ENCODE assay signal across 10 cellular contexts in genomic region chr4:153514001-153514526, GRCh38. TPM values are rescaled to one million over a fixed set of nuclear protein-coding genes. Genes with fewer than 3 reads are reported as not detected.
DNase-seq lines count a peak whose midpoint lies in the region; ATAC-seq and TF ChIP-seq lines count a peak whose summit lies in the region.
"Had no signal": no experiment of that assay in that cellular context is flagged by ENCODE, and none has a peak within 500 bp of the region (broad histone marks: within the 10 kb centered on the region; RNA-seq: fewer than 3 reads in every experiment).

No MANE protein-coding gene starts in this region.

- H3K4me3 ChIP-seq in GM23338 (no peak overlapping the region), adipocyte (ENCODE audit: low read length) (peak overlapping the region; percentile 33), adrenal gland (no peak overlapping the region)
- H3K4me3 ChIP-seq: hepatocyte had no signal

- H3K27me3 Mint-ChIP-seq in GM23338 (ENCODE audit: insufficient read depth, low read depth, poor library complexity) = no peaks in the 10 kb centered on the region
- no peaks in the 10 kb centered on the region for H3K27me3 Mint-ChIP-seq in activated CD4-positive, alpha-beta T cell treated with anti-CD3 and anti-CD28 coated beads, Interleukin-2, amount 10 ng/mL, durations not matched to agents 7 days and 5 days

- no peak overlapping the region for H3K4me2 ChIP-seq in GM23338
- H3K4me2 ChIP-seq: hepatocyte had no signal

- H3K36me3 ChIP-seq in GM23338 (ENCODE audit: insufficient read depth) = no peaks in the 10 kb centered on the region
- peaks cover 4% of the 10 kb centered on the region for H3K36me3 ChIP-seq in adipocyte (ENCODE audit: control insufficient read depth, insufficient read depth, low read length, severe bottlenecking)
- H3K36me3 ChIP-seq in adrenal gland (replicated peaks in 1 of 2) = no peaks in the 10 kb centered on the region

- POLR2A ChIA-PET in activated CD4-positive, alpha-beta T cell treated with anti-CD3 and anti-CD28 coated beads, Interleukin-2, amount 10 ng/mL, durations not matched to agents 7 days and 5 days (lab: Charles Lee) = interaction anchor here (0.7 kb wide), 2 partner anchors 73 to 1035 kb away, joined by 3 to 4 read pairs; no protein-coding TSS in a partner anchor

- no peaks in the 10 kb centered on the region for H3K9me2 ChIP-seq in GM23338 (ENCODE audit: insufficient read depth)

- intact Hi-C loops in adrenal gland (cut with DNase I) = no loop called here

- no peak overlapping the region for H2AFZ ChIP-seq in GM23338
- H2AFZ ChIP-seq: hepatocyte had no signal

- CTCF ChIA-PET in activated CD4-positive, alpha-beta T cell treated with anti-CD3 and anti-CD28 coated beads, Interleukin-2, amount 10 ng/mL, durations not matched to agents 7 days and 5 days (lab: Charles Lee) = interaction anchor here (0.7 to 3.0 kb wide), 5 partner anchors 10 to 731 kb away, joined by 3 to 10 read pairs (median 4); no protein-coding TSS in a partner anchor

- TF ChIP-seq POLR2A in adrenal gland (IDR thresholded peaks at IDR 0.05) = no peak

- no peak overlapping the region for H3K4me3 Mint-ChIP-seq in GM23338
- H3K4me3 Mint-ChIP-seq in activated CD4-positive, alpha-beta T cell treated with anti-CD3 and anti-CD28 coated beads, Interleukin-2, amount 10 ng/mL, durations not matched to agents 7 days and 5 days = no peak overlapping the region

- peaks cover 5% of the 10 kb centered on the region; the same call in 1 of the 3 replicates for H3K9me3 Mint-ChIP-seq in GM23338
- H3K9me3 Mint-ChIP-seq in activated CD4-positive, alpha-beta T cell treated with anti-CD3 and anti-CD28 coated beads, Interleukin-2, amount 10 ng/mL, durations not matched to agents 7 days and 5 days = peaks cover 3% of the 10 kb centered on the region

- H3K4me1 ChIP-seq in GM23338 (ENCODE audit: insufficient read depth) (peaks cover 27% of the 10 kb centered on the region), adipocyte (ENCODE audit: control insufficient read depth, insufficient read depth, low read length) (peaks cover 20% of the 10 kb centered on the region), adrenal gland (replicated peaks in 1 of 2) (peaks cover 4 to 5% of the 10 kb centered on the region in 2 donors)

- H3K79me2 ChIP-seq in GM23338 (replicated peaks; ENCODE audit: insufficient read depth) = peaks cover 74% of the 10 kb centered on the region
- H3K79me2 ChIP-seq: hepatocyte had no signal

- WGBS in adrenal gland, 4 donors = 44 to 59% (median 55%) methylated on average over 3 of the region's 3 CpGs

- no peaks in the 10 kb centered on the region for H3K27me3 ChIP-seq in GM23338 (ENCODE audit: insufficient read depth)
- H3K27me3 ChIP-seq in adipocyte (replicated peaks; ENCODE audit: control insufficient read depth, insufficient read depth, low read length) = no peaks in the 10 kb centered on the region
- H3K27me3 ChIP-seq in adrenal gland = no peaks in the 10 kb centered on the region
- H3K27me3 ChIP-seq: hepatocyte had no signal

- no peak overlapping the region for H3K27ac Mint-ChIP-seq in GM23338
- no peak overlapping the region for H3K27ac Mint-ChIP-seq in activated CD4-positive, alpha-beta T cell treated with anti-CD3 and anti-CD28 coated beads, Interleukin-2, amount 10 ng/mL, durations not matched to agents 7 days and 5 days

- H3K9me3 ChIP-seq in adipocyte (ENCODE audit: control insufficient read depth, low read length) (no peaks in the 10 kb centered on the region), adrenal gland (replicated peaks in 1 of 3) (no peaks in the 10 kb centered on the region)

- H3K4me1 Mint-ChIP-seq in GM23338 = peaks cover 21% of the 10 kb centered on the region
- peaks cover 51% of the 10 kb centered on the region for H3K4me1 Mint-ChIP-seq in activated CD4-positive, alpha-beta T cell treated with anti-CD3 and anti-CD28 coated beads, Interleukin-2, amount 10 ng/mL, durations not matched to agents 7 days and 5 days

- no peak overlapping the region for H3K9ac ChIP-seq in adipocyte (ENCODE audit: low read length)

- 0 out of 2 replicates have a peak, but pooled peaks cover 6% of the 10 kb centered on the region for H4K20me1 ChIP-seq in GM23338 (replicated peaks; ENCODE audit: insufficient read depth)

- DNase-seq in AG08395 (ENCODE audit: low spot score) = peak; percentile 71
- DNase-seq in GM23338 (ENCODE audit: low spot score) = no peak
- peak; percentile 80 for DNase-seq in adipocyte (ENCODE audit: low read depth)
- DNase-seq in kidney glomerular epithelial cell (lab: John Stamatoyannopoulos, UW) = peak; percentile 65
- no peak for DNase-seq in UCSD-AML1 (lab: John Stamatoyannopoulos, UW; ENCODE audit: unreplicated experiment)
- DNase-seq in adrenal gland = no peak
- DNase-seq in activated CD4-positive, alpha-beta T cell treated with anti-CD3 and anti-CD28 coated beads, Interleukin-2, amount 10 ng/mL, durations not matched to agents 7 days and 5 days = no peak
- DNase-seq: retina had no signal

- ATAC-seq in GM23338 (no peak), GM21515 (IDR thresholded peaks at IDR 0.05; ENCODE audit: unreplicated experiment) (no peak)

- no peaks in the 10 kb centered on the region for H3F3A ChIP-seq in GM23338 (replicated peaks; ENCODE audit: low read depth)

- peaks cover 14% of the 10 kb centered on the region; the same call in 2 of the 3 replicates for H3K36me3 Mint-ChIP-seq in GM23338 (ENCODE audit: low read depth)
- H3K36me3 Mint-ChIP-seq in activated CD4-positive, alpha-beta T cell treated with anti-CD3 and anti-CD28 coated beads, Interleukin-2, amount 10 ng/mL, durations not matched to agents 7 days and 5 days (ENCODE audit: low read depth) = peaks cover 37% of the 10 kb centered on the region

- TF ChIP-seq CTCF in GM23338 (conservative IDR thresholded peaks at IDR 0.05; ENCODE audit: low read depth in 2 of 2) (no peak), adrenal gland (IDR thresholded peaks at IDR 0.05) (no peak)

- H3K27ac ChIP-seq in GM23338 (ENCODE audit: low read depth) (peak overlapping the region; percentile 40; the same call in 1 of the 2 replicates), adrenal gland (peak overlapping the region in 1 of 5 donors; percentile 8)
- H3K27ac ChIP-seq: hepatocyte had no signal

TF ChIP-seq in GM23338, 12 proteins besides CTCF, POLR2A, EP300 and RAD21 (continues in another document):
- TF ChIP-seq NANOG (IDR thresholded peaks at IDR 0.05; ENCODE audit: borderline replicate concordance) (no peak), ZNF331 (CRISPR knock-in tag; IDR thresholded peaks at IDR 0.05; ENCODE audit: low read depth) (no peak), ZNF114 (CRISPR knock-in tag; IDR thresholded peaks at IDR 0.05) (no peak)

RNA-seq across cellular contexts. Expression of gene TMEM131L, which starts 47.9 kb away (rescaled TPM):
- total RNA-seq in GM23338 (2014; rRNA removed; shearing (Covaris generic)) = 32.2 and 35.0 TPM in 2 replicates
- polyA plus RNA-seq in GM23338 (2016; fragmentation: Nextera tagmentation; extraction: Ambion mirVana) (11.1 TPM in 2 replicates), adrenal gland (1 to 10 TPM; 2.5 to 3.9 (median 2.8) TPM)
- 1 to 10 TPM; 3.0 to 8.6 (median 5.3) TPM for total RNA-seq in adrenal gland
- total RNA-seq in activated CD4-positive, alpha-beta T cell treated with anti-CD3 and anti-CD28 coated beads, Interleukin-2, amount 10 ng/mL, durations not matched to agents 7 days and 5 days = 10 to 100 TPM; 49.3 to 56.0 TPM

Comparison
In these comparisons a context has a peak if more than half of its experiments do, and no peak if none do; other contexts are left out.
1. DNase-seq: peak in AG08395 (single experiment), adipocyte (single experiment) and kidney glomerular epithelial cell (single experiment); none in GM23338 (single experiment), UCSD-AML1 (single experiment), adrenal gland (0 of 7) and activated CD4-positive, alpha-beta T cell treated with anti-CD3 and anti-CD28 coated beads, Interleukin-2, amount 10 ng/mL, durations not matched to agents 7 days and 5 days (single experiment).